In genomic region chr10:51073461-51074237, GRCh38 we compare ENCODE assay signal across 1 cellular context.
TF ChIP-seq lines count a peak whose summit lies in the region.

No MANE protein-coding gene starts in this region.

TF ChIP-seq in K562, 482 proteins besides CTCF, POLR2A, EP300 and RAD21 (continued from another document):
- TF ChIP-seq FOXA3 (CRISPR knock-in tag; conservative IDR thresholded peaks at IDR 0.05 in 1 of 2, IDR thresholded peaks at IDR 0.05 in 1 of 2) (no peak), SOX6 (IDR thresholded peaks at IDR 0.05) (no peak), ZNF23 (CRISPR knock-in tag; IDR thresholded peaks at IDR 0.05) (no peak), KHSRP (IDR thresholded peaks at IDR 0.05) (no peak), IRF9 (tag; IDR thresholded peaks at IDR 0.05) (no peak), ZKSCAN3 (CRISPR knock-in tag; IDR thresholded peaks at IDR 0.05) (no peak), CREM (IDR thresholded peaks at IDR 0.05; ENCODE audit: low read depth) (no peak), ZNF592 (IDR thresholded peaks at IDR 0.05) (no peak), ZNF133 (CRISPR knock-in tag; IDR thresholded peaks at IDR 0.05) (no peak), ZNF766 (CRISPR knock-in tag; conservative IDR thresholded peaks at IDR 0.05) (no peak), CREB5 (CRISPR knock-in tag; IDR thresholded peaks at IDR 0.05) (no peak)
TF ChIP-seq in K562: peak in this region for 0.
